10 cellular contexts compared by ENCODE assay signal in genomic region chr17:57368637-57369336, GRCh38.
DNase-seq lines count a peak whose midpoint lies in the region; ATAC-seq lines count a peak whose summit lies in the region.
"Had no signal": no experiment of that assay in that cellular context is flagged by ENCODE, and none has a peak within 500 bp of the region (broad histone marks: within the 10 kb centered on the region; RNA-seq: fewer than 3 reads in every experiment).

No MANE protein-coding gene starts in this region.

- no peak overlapping the region for H2BK12ac ChIP-seq in neuronal stem cell (ENCODE audit: low read length)

- no peak overlapping the region for H3K4me3 ChIP-seq in neuronal stem cell (ENCODE audit: low read length in 2 of 2)

- H3K23ac ChIP-seq in neuronal stem cell (ENCODE audit: low read depth, low read length, poor library complexity) = no peak overlapping the region

- DNase-seq in activated naive CD8-positive, alpha-beta T cell treated with anti-CD3 and anti-CD28 coated beads, Interleukin-2, amount 50 U/mL, for 24 hours = no peak
- DNase-seq in neuronal stem cell (ENCODE audit: low spot score) (no peak), NCI-H82 (lab: John Stamatoyannopoulos, UW) (no peak), DMS 273 (lab: John Stamatoyannopoulos, UW; ENCODE audit: unreplicated experiment) (no peak), T-helper 2 cell (no peak)
- DNase-seq: activated gamma-delta T cell, natural killer cell had no signal

- no peak overlapping the region for H4K91ac ChIP-seq in neuronal stem cell (ENCODE audit: low read depth, low read length, poor library complexity)

- no peak overlapping the region for H3K9ac ChIP-seq in neuronal stem cell (ENCODE audit: low read depth, low read length, poor library complexity)

- H2AK5ac ChIP-seq in neuronal stem cell (ENCODE audit: low read depth, low read length) = no peak overlapping the region

- peaks cover 41% of the 10 kb centered on the region for H3K4me1 Mint-ChIP-seq in activated naive CD8-positive, alpha-beta T cell treated with anti-CD3 and anti-CD28 coated beads, Interleukin-2, amount 50 U/mL, for 24 hours

- peaks cover 0 to 15% of the 10 kb centered on the region in 2 donors for H3K36me3 ChIP-seq in neuronal stem cell (replicated peaks in 1 of 2; ENCODE audit: control insufficient read depth in 2 of 2, insufficient read depth in 2 of 2, low read length in 2 of 2)

- H2AFZ ChIP-seq in neuronal stem cell (ENCODE audit: low read length) = no peak overlapping the region

- H3K9me3 ChIP-seq in neuronal stem cell (replicated peaks in 1 of 2; ENCODE audit: control insufficient read depth in 2 of 2, insufficient read depth in 1 of 2, low read depth in 1 of 2, low read length in 2 of 2) = peaks cover 4 to 12% of the 10 kb centered on the region in 2 donors

- H4K8ac ChIP-seq in neuronal stem cell (ENCODE audit: low read depth, low read length) = no peak overlapping the region

- no peak overlapping the region for H2BK5ac ChIP-seq in neuronal stem cell (ENCODE audit: low read length)

- H2BK120ac ChIP-seq in neuronal stem cell (ENCODE audit: low read depth, low read length) = no peak overlapping the region

- H3K4me2 ChIP-seq in neuronal stem cell (ENCODE audit: insufficient read depth, low read length, poor library complexity, severe bottlenecking) = no peak overlapping the region

- no peak overlapping the region for H3K4ac ChIP-seq in neuronal stem cell (ENCODE audit: low read length)

- H3K14ac ChIP-seq in neuronal stem cell (ENCODE audit: low read length) = no peak overlapping the region

- WGBS in neuronal stem cell (ENCODE audit: extremely low coverage in 2 of 2, insufficient read length in 2 of 2, insufficient replicate concordance in 1 of 2), 2 donors = no CpG with 5 or more reads among the region's 6 CpGs

- H3K9me3 Mint-ChIP-seq in activated naive CD8-positive, alpha-beta T cell treated with anti-CD3 and anti-CD28 coated beads, Interleukin-2, amount 50 U/mL, for 24 hours = no peaks in the 10 kb centered on the region
- H3K9me3 Mint-ChIP-seq: natural killer cell had no signal

- H3K4me3 Mint-ChIP-seq in activated naive CD8-positive, alpha-beta T cell treated with anti-CD3 and anti-CD28 coated beads, Interleukin-2, amount 50 U/mL, for 24 hours = no peak overlapping the region
- H3K4me3 Mint-ChIP-seq: natural killer cell had no signal

- no peak overlapping the region for H2BK15ac ChIP-seq in neuronal stem cell (ENCODE audit: low read length)

- no peak overlapping the region for H3K18ac ChIP-seq in neuronal stem cell (ENCODE audit: low read length)

- H3K27ac Mint-ChIP-seq in activated naive CD8-positive, alpha-beta T cell treated with anti-CD3 and anti-CD28 coated beads, Interleukin-2, amount 50 U/mL, for 24 hours = no peak overlapping the region

- peak; percentile 45 for ATAC-seq in GM18868 (IDR thresholded peaks at IDR 0.05; ENCODE audit: unreplicated experiment)
- ATAC-seq in HG02763 (IDR thresholded peaks at IDR 0.05; ENCODE audit: unreplicated experiment) = peak; percentile 46
- peak; percentile 38 for ATAC-seq in activated naive CD8-positive, alpha-beta T cell treated with anti-CD3 and anti-CD28 coated beads, Interleukin-2, amount 50 U/mL, for 24 hours
- ATAC-seq: natural killer cell had no signal

- peaks cover 11 to 26% of the 10 kb centered on the region in 2 donors for H3K4me1 ChIP-seq in neuronal stem cell (ENCODE audit: control insufficient read depth in 2 of 2, insufficient read depth in 1 of 2, low read depth in 1 of 2, low read length in 2 of 2)

- H3K36me3 Mint-ChIP-seq in activated naive CD8-positive, alpha-beta T cell treated with anti-CD3 and anti-CD28 coated beads, Interleukin-2, amount 50 U/mL, for 24 hours (ENCODE audit: low read depth) = peaks cover 9% of the 10 kb centered on the region
- H3K36me3 Mint-ChIP-seq: natural killer cell had no signal

- H3K27me3 Mint-ChIP-seq in activated naive CD8-positive, alpha-beta T cell treated with anti-CD3 and anti-CD28 coated beads, Interleukin-2, amount 50 U/mL, for 24 hours = no peaks in the 10 kb centered on the region

- H3K27ac ChIP-seq in neuronal stem cell (replicated peaks; ENCODE audit: low read length) = peak overlapping the region; percentile 14
- H3K27ac ChIP-seq: VCaP had no signal

- no peaks in the 10 kb centered on the region for H3K27me3 ChIP-seq in neuronal stem cell (ENCODE audit: control insufficient read depth in 3 of 3, insufficient read depth in 3 of 3, low read depth in 1 of 3, low read length in 3 of 3)

- H3K79me1 ChIP-seq in neuronal stem cell (ENCODE audit: low read depth, low read length) = peaks cover 8% of the 10 kb centered on the region
